ENCODE assay signal across 8 cellular contexts in genomic region chr5:54743997-54744788, GRCh38.
A peak's percentile ranks its signal among the peaks of the same experiment; 100 is the strongest.
DNase-seq lines count a peak whose midpoint lies in the region; ATAC-seq, FAIRE-seq and TF ChIP-seq lines count a peak whose summit lies in the region.

No MANE protein-coding gene starts in this region.

- H3K27me3 Mint-ChIP-seq in activated CD4-positive, alpha-beta T cell treated with anti-CD3 and anti-CD28 coated beads, Interleukin-2, amount 10 ng/mL, durations not matched to agents 24 days and 14 days: peaks cover 4% of the 10 kb centered on the region
- no peaks in the 10 kb centered on the region for H3K27me3 Mint-ChIP-seq in effector memory CD8-positive, alpha-beta T cell

- H3K27ac Mint-ChIP-seq in activated CD4-positive, alpha-beta T cell treated with anti-CD3 and anti-CD28 coated beads, Interleukin-2, amount 10 ng/mL, durations not matched to agents 24 days and 14 days: peak overlapping the region; percentile 77
- H3K27ac Mint-ChIP-seq in effector memory CD8-positive, alpha-beta T cell: peak overlapping the region; percentile 62 to 92

- peaks cover 44% of the 10 kb centered on the region for H3K4me1 Mint-ChIP-seq in activated CD4-positive, alpha-beta T cell treated with anti-CD3 and anti-CD28 coated beads, Interleukin-2, amount 10 ng/mL, durations not matched to agents 24 days and 14 days
- H3K4me1 Mint-ChIP-seq in effector memory CD8-positive, alpha-beta T cell (ENCODE audit: low read depth in 2 of 2): peaks cover 21 to 42% of the 10 kb centered on the region in 2 donors

- TF ChIP-seq CTCF in D721Med (IDR thresholded peaks at IDR 0.05; ENCODE audit: insufficient read depth, missing control alignments): no peak

- H3K36me3 ChIP-seq in HUES64 (ENCODE audit: insufficient read depth, low read length) (no peaks in the 10 kb centered on the region), mucosa of stomach (ENCODE audit: control insufficient read depth, insufficient read depth, low read length) (no peaks in the 10 kb centered on the region)

- H3K9me3 ChIP-seq in HUES64 (ENCODE audit: insufficient read depth, low read depth, low read length) (no peaks in the 10 kb centered on the region), mucosa of stomach (ENCODE audit: control insufficient read depth, low read length) (no peaks in the 10 kb centered on the region)

- H3K27me3 ChIP-seq in HUES64 (ENCODE audit: insufficient read depth, low read length) (no peaks in the 10 kb centered on the region), mucosa of stomach (ENCODE audit: control insufficient read depth, insufficient read depth, low read length) (no peaks in the 10 kb centered on the region)

- intact Hi-C loops in activated CD4-positive, alpha-beta T cell treated with anti-CD3 and anti-CD28 coated beads, Interleukin-2, amount 10 ng/mL, durations not matched to agents 24 days and 14 days (cut with micrococcal nuclease): loop anchor here (1.0 to 10.0 kb wide), 4 partner anchors 27 to 227 kb away; partner anchors contain the start of gene SNX18

- H3K4me3 ChIP-seq in HUES64 (ENCODE audit: low read length): no peak overlapping the region
- H3K4me3 ChIP-seq in mucosa of stomach (ENCODE audit: low read length): no peak overlapping the region

- ATAC-seq in GM21381 (IDR thresholded peaks at IDR 0.05; ENCODE audit: unreplicated experiment): peak; percentile 48
- ATAC-seq in effector memory CD8-positive, alpha-beta T cell (replicated peaks): peak; percentile 98

- H3K36me3 Mint-ChIP-seq in activated CD4-positive, alpha-beta T cell treated with anti-CD3 and anti-CD28 coated beads, Interleukin-2, amount 10 ng/mL, durations not matched to agents 24 days and 14 days (ENCODE audit: low read depth): peaks cover 3% of the 10 kb centered on the region
- H3K36me3 Mint-ChIP-seq in effector memory CD8-positive, alpha-beta T cell (ENCODE audit: insufficient read depth): no peaks in the 10 kb centered on the region

- H3K4me3 Mint-ChIP-seq in activated CD4-positive, alpha-beta T cell treated with anti-CD3 and anti-CD28 coated beads, Interleukin-2, amount 10 ng/mL, durations not matched to agents 24 days and 14 days: peak overlapping the region; percentile 57
- peak overlapping the region; percentile 49 to 68 for H3K4me3 Mint-ChIP-seq in effector memory CD8-positive, alpha-beta T cell

- peaks cover 8% of the 10 kb centered on the region for H3K9me3 Mint-ChIP-seq in activated CD4-positive, alpha-beta T cell treated with anti-CD3 and anti-CD28 coated beads, Interleukin-2, amount 10 ng/mL, durations not matched to agents 24 days and 14 days
- no peaks in the 10 kb centered on the region for H3K9me3 Mint-ChIP-seq in effector memory CD8-positive, alpha-beta T cell

- 71% methylated on average over 8 of the region's 8 CpGs for WGBS in HUES64

- H3K4me1 ChIP-seq in HUES64 (ENCODE audit: insufficient read depth, low read length) (peaks cover 23% of the 10 kb centered on the region), mucosa of stomach (ENCODE audit: control insufficient read depth, insufficient read depth, low read length) (peaks cover 26% of the 10 kb centered on the region)

- H3K27ac ChIP-seq in HUES64 (ENCODE audit: low read depth, low read length) (peak overlapping the region; percentile 40), substantia nigra (ENCODE audit: low read depth, low read length, poor library complexity, severe bottlenecking) (peak overlapping the region; percentile 67)

- no peak for FAIRE-seq in D721Med (lab: Jason Lieb, UNC)

- DNase-seq in Ammon's horn (ENCODE audit: low spot score) (peak; percentile 60), substantia nigra (lab: John Stamatoyannopoulos, UW) (peak in 4 of 49 donors; percentile 9 to 29 (median 12)), D721Med (ENCODE audit: insufficient read length, low spot score) (no peak)
- DNase-seq in activated CD4-positive, alpha-beta T cell treated with anti-CD3 and anti-CD28 coated beads, Interleukin-2, amount 10 ng/mL, durations not matched to agents 24 days and 14 days: peak; percentile 88
- peak; percentile 46 to 49 (median 47) for DNase-seq in effector memory CD8-positive, alpha-beta T cell

- H3K9ac ChIP-seq in HUES64 (ENCODE audit: low read depth, low read length): peak overlapping the region; percentile 56; the same call in 1 of the 2 replicates
- H3K9ac ChIP-seq in mucosa of stomach (ENCODE audit: low read length): peak overlapping the region; percentile 35
